Comparison of ENCODE assay signal across 8 cellular contexts in the genomic region with DNA sequence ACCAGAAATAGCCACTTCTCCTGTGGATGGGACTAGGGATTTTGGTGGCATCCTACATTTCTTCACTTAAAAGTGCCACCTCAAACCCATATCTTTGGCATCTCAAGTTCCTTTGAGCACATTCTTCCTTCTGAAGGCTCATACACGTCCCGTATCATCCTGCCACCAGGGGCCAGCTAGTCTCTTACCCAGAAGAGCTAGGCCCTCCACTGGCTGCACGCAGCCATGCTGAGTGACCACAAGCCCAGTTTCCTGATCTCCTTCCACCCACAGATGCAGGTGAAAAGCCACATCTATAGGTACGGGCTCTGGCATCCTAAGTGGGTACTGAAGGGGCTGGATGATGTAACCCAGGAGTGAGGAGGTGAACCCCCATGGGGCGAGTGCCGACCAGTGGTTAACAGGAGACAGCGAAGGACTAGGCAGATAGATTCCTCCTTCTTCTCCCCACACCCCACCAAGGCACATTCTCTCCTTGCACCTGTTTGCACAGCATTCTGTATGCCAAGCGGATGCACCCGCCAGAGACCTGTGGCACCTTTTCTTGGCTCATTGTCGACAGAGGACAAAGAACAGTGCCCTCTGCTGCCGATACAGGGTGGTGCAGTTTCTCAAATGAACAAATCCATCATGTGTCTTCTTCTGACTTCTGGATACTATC. TPM values are rescaled to one million over a fixed set of nuclear protein-coding genes. Genes with fewer than 3 reads are reported as not detected.
DNase-seq lines count a peak whose midpoint lies in the region; ATAC-seq and TF ChIP-seq lines count a peak whose summit lies in the region.

No MANE protein-coding gene starts in this region.

- H2AFZ ChIP-seq in Karpas-422 (ENCODE audit: low read length) = no peak overlapping the region

- ATAC-seq in HG03520 (IDR thresholded peaks at IDR 0.05; ENCODE audit: unreplicated experiment) = no peak

- H3K36me3 ChIP-seq in Karpas-422 (ENCODE audit: insufficient read depth, low read length) = no peaks in the 10 kb centered on the region

- peak; percentile 96 for TF ChIP-seq CTCF in GM12872 (IDR thresholded peaks at IDR 0.05; ENCODE audit: insufficient read depth, low read depth, low read length)
- TF ChIP-seq CTCF in astrocyte of the spinal cord (IDR thresholded peaks at IDR 0.05; ENCODE audit: low read depth, low read length) = peak; percentile 81

- H3K27ac ChIP-seq in Karpas-422 (ENCODE audit: low read length) = no peak overlapping the region

- no peaks in the 10 kb centered on the region for H3K27me3 ChIP-seq in Karpas-422 (ENCODE audit: low read length)

- no peaks in the 10 kb centered on the region for H3K79me2 ChIP-seq in Karpas-422 (ENCODE audit: low read length)

- no peak overlapping the region for H3K4me3 ChIP-seq in Karpas-422 (ENCODE audit: low read length)
- no peak overlapping the region for H3K4me3 ChIP-seq in astrocyte of the spinal cord (ENCODE audit: low read depth, low read length)

- H3K9ac ChIP-seq in Karpas-422 (ENCODE audit: low read length) = no peak overlapping the region

- H3K9me3 ChIP-seq in Karpas-422 (ENCODE audit: low read length) = no peaks in the 10 kb centered on the region

- no peak overlapping the region for H3K4me2 ChIP-seq in Karpas-422 (ENCODE audit: low read depth, low read length, poor library complexity, severe bottlenecking)

- DNase-seq in Karpas-422 = peak; percentile 84
- peak in 4 of 5 experiments; percentile 8 to 81 (median 40) for DNase-seq in T-helper 2 cell
- DNase-seq in astrocyte of the spinal cord (ENCODE audit: low read depth, low spot score) = peak; percentile 53
- DNase-seq in iPS-NIHi7 (ENCODE audit: extremely low spot score) = peak; percentile 81
- DNase-seq in stimulated activated CD4-positive, alpha-beta T cell treated with anti-CD3 and anti-CD28 coated beads, TNF-alpha, amount 100 ng/mL, for 24 hours (ENCODE audit: low read depth in 3 of 3) = peak; percentile 34 to 67 (median 40)
- no peak for DNase-seq in midbrain (lab: John Stamatoyannopoulos, UW)

- no peaks in the 10 kb centered on the region for H3K9me2 ChIP-seq in Karpas-422 (replicated peaks; ENCODE audit: insufficient read depth, low read length)

- H4K20me1 ChIP-seq in Karpas-422 (ENCODE audit: insufficient read depth, low read depth, low read length) = no peaks in the 10 kb centered on the region

- in situ Hi-C loops in astrocyte of the spinal cord (cut with HindIII; ENCODE audit: low sequenced_read_pairs) = no loop called here

- H3K4me1 ChIP-seq in Karpas-422 (ENCODE audit: low read length) = no peaks in the 10 kb centered on the region

RNA-seq across cellular contexts. Expression of a gene that starts 14.4 kb away (rescaled TPM):
- total RNA-seq in Karpas-422 (2014; rRNA removed; shearing (Covaris generic); ENCODE audit: low replicate concordance) = not detected in 2 replicates

RNA-seq across cellular contexts. Expression of a gene that starts 43.7 kb away (rescaled TPM):
- not detected in 2 replicates for total RNA-seq in Karpas-422 (2014; rRNA removed; shearing (Covaris generic); ENCODE audit: low replicate concordance)
